ENCODE assay signal across 10 cellular contexts in genomic region chr3:48432411-48433371, GRCh38. TPM values are rescaled to one million over a fixed set of nuclear protein-coding genes. Genes with fewer than 3 reads are reported as not detected.
DNase-seq lines count a peak whose midpoint lies in the region; TF ChIP-seq lines count a peak whose summit lies in the region.
"Had no signal": no experiment of that assay in that cellular context is flagged by ENCODE, and none has a peak within 500 bp of the region (broad histone marks: within the 10 kb centered on the region; RNA-seq: fewer than 3 reads in every experiment).

No MANE protein-coding gene starts in this region.

- peak overlapping the region; percentile 49 for H3K27ac ChIP-seq in urinary bladder (ENCODE audit: low read depth)

- H3K36me3 ChIP-seq in urinary bladder (ENCODE audit: insufficient read depth): no peaks in the 10 kb centered on the region

- peak; percentile 7 for DNase-seq in activated CD8-positive, alpha-beta memory T cell treated with anti-CD3 and anti-CD28 coated beads, Interleukin-2, amount 50 U/mL, for 4 hours
- no peak for DNase-seq in activated CD8-positive, alpha-beta memory T cell treated with anti-CD3 and anti-CD28 coated beads for 24 hours
- DNase-seq in astrocyte of the cerebellum (ENCODE audit: low read depth) (no peak), kidney tubule cell (ENCODE audit: low spot score) (peak; percentile 21), cortex of kidney (lab: John Stamatoyannopoulos, UW) (no peak), NCI-H1092 treated with DMSO at 0.1 percent for 48 hours (lab: John Stamatoyannopoulos, UW) (no peak), DMS153 (lab: John Stamatoyannopoulos, UW) (no peak)
- DNase-seq: stimulated activated CD4-positive, alpha-beta T cell treated with anti-CD3 and anti-CD28 coated beads, Interleukin-4, amount 100 ng/mL, for 4 hours; T-helper 17 cell had no signal

- peak; percentile 11 for TF ChIP-seq CTCF in astrocyte of the cerebellum (IDR thresholded peaks at IDR 0.05; ENCODE audit: low read depth, low read length, missing control alignments)

- in situ Hi-C loops in astrocyte of the cerebellum (cut with HindIII; ENCODE audit: low sequenced_read_pairs): loop anchor here (25.0 kb wide), 1 partner anchor 170 kb away; no protein-coding TSS in a partner anchor

- no peaks in the 10 kb centered on the region for H3K4me1 ChIP-seq in urinary bladder (ENCODE audit: insufficient read depth)

- H3K4me3 ChIP-seq in astrocyte of the cerebellum (ENCODE audit: low read depth, low read length) (no peak overlapping the region), urinary bladder (ENCODE audit: low read depth, low read length) (no peak overlapping the region)

- 71% methylated on average over 16 of the region's 16 CpGs for WGBS in urinary bladder

RNA-seq across cellular contexts. Expression of gene PLXNB1, which starts 2.8 kb away (rescaled TPM):
- total RNA-seq in urinary bladder: 22.7 TPM
- polyA plus RNA-seq in urinary bladder: 65.7 TPM

RNA-seq across cellular contexts. Expression of gene CCDC51, which starts 7.2 kb away (rescaled TPM):
- 6.0 TPM for total RNA-seq in urinary bladder
- 17.6 TPM for polyA plus RNA-seq in urinary bladder

RNA-seq across cellular contexts. Expression of gene TMA7, which starts 7.4 kb away (rescaled TPM):
- total RNA-seq in urinary bladder: 127 TPM
- 262 TPM for polyA plus RNA-seq in urinary bladder

RNA-seq across cellular contexts. Expression of gene ATRIP, which starts 13.8 kb away (rescaled TPM):
- total RNA-seq in urinary bladder: 4.7 TPM
- 6.6 TPM for polyA plus RNA-seq in urinary bladder

Comparison
In these comparisons a context has a peak if more than half of its experiments do, and no peak if none do; other contexts are left out.
1. DNase-seq: peak in activated CD8-positive, alpha-beta memory T cell treated with anti-CD3 and anti-CD28 coated beads, Interleukin-2, amount 50 U/mL, for 4 hours (single experiment) and kidney tubule cell (single experiment); none in activated CD8-positive, alpha-beta memory T cell treated with anti-CD3 and anti-CD28 coated beads for 24 hours (single experiment), astrocyte of the cerebellum (single experiment), cortex of kidney (single experiment), NCI-H1092 treated with DMSO at 0.1 percent for 48 hours (single experiment) and DMS153 (single experiment).